In the genomic region with DNA sequence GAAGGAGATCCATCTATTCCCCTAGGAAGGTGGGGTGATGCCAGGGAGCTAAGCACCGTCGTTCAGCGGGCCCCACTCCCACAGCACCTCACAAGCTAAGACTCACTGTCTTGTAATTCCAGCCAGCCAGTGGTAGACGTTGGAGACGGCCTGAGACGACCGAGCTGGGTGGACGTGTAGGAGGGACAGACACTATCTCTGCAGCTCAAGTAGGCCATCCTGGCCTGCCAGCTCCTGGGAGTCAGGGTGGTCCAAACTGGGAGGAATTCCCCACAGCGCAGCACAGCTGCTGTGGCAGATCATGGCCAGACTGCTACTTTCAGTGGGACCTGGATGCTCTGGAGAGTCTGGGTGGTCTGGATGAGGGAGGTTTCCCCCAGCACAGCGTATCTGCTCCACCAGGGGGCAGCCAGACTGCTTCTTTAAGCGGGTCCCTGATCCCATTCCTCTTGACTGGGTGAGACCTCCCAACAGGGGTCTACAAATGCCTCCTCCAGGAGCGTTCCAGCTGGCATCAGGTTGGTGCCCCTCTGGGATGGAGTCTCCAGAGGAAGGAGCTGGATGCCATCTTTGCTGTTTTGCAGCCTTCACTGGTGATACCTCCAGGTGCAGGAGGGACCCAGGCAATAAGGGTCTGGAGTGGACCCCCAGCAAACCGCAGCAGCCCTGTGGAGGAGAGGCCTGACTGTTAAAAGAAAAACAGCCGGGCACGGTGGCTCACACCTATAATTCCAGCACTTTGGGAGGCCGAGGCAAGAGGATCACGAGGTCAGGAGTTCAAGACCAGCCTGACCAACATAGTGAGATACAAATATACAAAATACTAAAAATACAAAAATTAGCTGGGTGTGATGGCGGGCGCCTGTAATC, we compare ENCODE assay signal across 12 cellular contexts. TPM values are rescaled to one million over a fixed set of nuclear protein-coding genes. Genes with fewer than 3 reads are reported as not detected.
A peak's percentile ranks its signal among the peaks of the same experiment; 100 is the strongest.
DNase-seq lines count a peak whose midpoint lies in the region; ATAC-seq, FAIRE-seq and TF ChIP-seq lines count a peak whose summit lies in the region.
"Had no signal": no experiment of that assay in that cellular context is flagged by ENCODE, and none has a peak within 500 bp of the region (broad histone marks: within the 10 kb centered on the region; RNA-seq: fewer than 3 reads in every experiment).

No MANE protein-coding gene starts in this region.

- H3K36me3 ChIP-seq in MM.1S (replicated peaks; ENCODE audit: insufficient read depth, low read length) (no peaks in the 10 kb centered on the region), K562 (ENCODE audit: control insufficient read depth, insufficient read depth, low read length) (no peaks in the 10 kb centered on the region)
- H3K36me3 ChIP-seq: HAP-1 had no signal

- CTCF ChIA-PET in activated CD4-positive, alpha-beta T cell treated with anti-CD3 and anti-CD28 coated beads for 36 hours (lab: Charles Lee), result interaction anchor here (0.6 to 2.2 kb wide), 7 partner anchors 8 to 64 kb away, joined by 3 to 10 read pairs (median 4); no protein-coding TSS in a partner anchor
- CTCF ChIA-PET in K562 (lab: Yijun Ruan, JAX; ENCODE audit: low intra/inter-chr PET ratio), result no interaction called here

- TF ChIP-seq RAD21 in K562 (CRISPR knock-in tag; conservative IDR thresholded peaks at IDR 0.05 in 1 of 2, IDR thresholded peaks at IDR 0.05 in 1 of 2), result peak; percentile 14 to 38; a peak in 3 of 4 replicates

- no peak for TF ChIP-seq EP300 in K562 (IDR thresholded peaks at IDR 0.05; ENCODE audit: low read length)

- 3% methylated on average over 19 of the region's 19 CpGs for WGBS in K562 (ENCODE audit: insufficient coverage, low coverage, missing lambda C conversion rate)

- no peaks in the 10 kb centered on the region for H4K20me1 ChIP-seq in MM.1S (ENCODE audit: insufficient read depth, low read length)
- no peaks in the 10 kb centered on the region for H4K20me1 ChIP-seq in K562 (replicated peaks; ENCODE audit: control insufficient read depth, insufficient read depth, low read length)

- H3K9me3 Mint-ChIP-seq in activated CD4-positive, alpha-beta T cell treated with anti-CD3 and anti-CD28 coated beads for 36 hours (ENCODE audit: low read depth), result no peaks in the 10 kb centered on the region
- no peaks in the 10 kb centered on the region for H3K9me3 Mint-ChIP-seq in activated CD4-positive, alpha-beta T cell treated with anti-CD3 and anti-CD28 coated beads, Interleukin-2, amount 10 ng/mL, durations not matched to agents 24 days and 14 days
- peaks cover 2% of the 10 kb centered on the region for H3K9me3 Mint-ChIP-seq in nephron progenitor cell

- H2AFZ ChIP-seq in MM.1S (ENCODE audit: low read length) (no peak overlapping the region), K562 (ENCODE audit: low read depth, low read length) (no peak overlapping the region)

- no TSS peak for BruUV-seq in K562 (replicated peaks; lab: Mats Ljungman, UMichigan)

- in situ Hi-C loops in K562 (cut with MboI), result no loop called here

- ATAC-seq in activated CD4-positive, alpha-beta T cell treated with anti-CD3 and anti-CD28 coated beads for 36 hours, result peak; percentile 49
- ATAC-seq in K562 (peak; percentile 93), HG03521 (IDR thresholded peaks at IDR 0.05; ENCODE audit: unreplicated experiment) (no peak), HG02870 (IDR thresholded peaks at IDR 0.05; ENCODE audit: unreplicated experiment) (no peak)

- TF ChIP-seq POLR2A in K562 (conservative IDR thresholded peaks at IDR 0.05), result no peak

- no peaks in the 10 kb centered on the region for H3K27me3 Mint-ChIP-seq in activated CD4-positive, alpha-beta T cell treated with anti-CD3 and anti-CD28 coated beads for 36 hours
- H3K27me3 Mint-ChIP-seq in activated CD4-positive, alpha-beta T cell treated with anti-CD3 and anti-CD28 coated beads, Interleukin-2, amount 10 ng/mL, durations not matched to agents 24 days and 14 days, result no peaks in the 10 kb centered on the region
- H3K27me3 Mint-ChIP-seq in nephron progenitor cell (ENCODE audit: low read depth, poor library complexity), result no peaks in the 10 kb centered on the region
- H3K27me3 Mint-ChIP-seq: brain had no signal

- TF ChIP-seq CTCF in MM.1S (IDR thresholded peaks at IDR 0.05; ENCODE audit: low read length) (peak; percentile 22), K562 (IDR thresholded peaks at IDR 0.05 in 2 of 3, conservative IDR thresholded peaks at IDR 0.05 in 1 of 3; ENCODE audit: insufficient read depth in 2 of 3, low read depth in 1 of 3, low read length in 3 of 3) (peak; percentile 44 to 65 (median 44); a peak in 5 of 6 replicates), nephron progenitor cell (IDR thresholded peaks at IDR 0.05) (peak; percentile 40)

- peaks cover 10% of the 10 kb centered on the region for H3K36me3 Mint-ChIP-seq in activated CD4-positive, alpha-beta T cell treated with anti-CD3 and anti-CD28 coated beads for 36 hours (ENCODE audit: low read depth)
- peaks cover 11% of the 10 kb centered on the region for H3K36me3 Mint-ChIP-seq in activated CD4-positive, alpha-beta T cell treated with anti-CD3 and anti-CD28 coated beads, Interleukin-2, amount 10 ng/mL, durations not matched to agents 24 days and 14 days (ENCODE audit: low read depth)
- H3K36me3 Mint-ChIP-seq in nephron progenitor cell (ENCODE audit: low read depth), result no peaks in the 10 kb centered on the region

- H3K4me3 ChIP-seq in MM.1S (ENCODE audit: low read length) (no peak overlapping the region), K562 (no peak overlapping the region)
- H3K4me3 ChIP-seq: HAP-1 had no signal

- H3K27ac ChIP-seq in MM.1S (ENCODE audit: low read length) (no peak overlapping the region), K562 (ENCODE audit: extremely low read depth, low read depth, low read length) (no peak overlapping the region)

- H3K4me3 Mint-ChIP-seq in activated CD4-positive, alpha-beta T cell treated with anti-CD3 and anti-CD28 coated beads for 36 hours, result no peak overlapping the region
- H3K4me3 Mint-ChIP-seq in activated CD4-positive, alpha-beta T cell treated with anti-CD3 and anti-CD28 coated beads, Interleukin-2, amount 10 ng/mL, durations not matched to agents 24 days and 14 days, result no peak overlapping the region
- H3K4me3 Mint-ChIP-seq in nephron progenitor cell, result no peak overlapping the region
- H3K4me3 Mint-ChIP-seq: brain had no signal

- no peaks in the 10 kb centered on the region for H3K9me2 ChIP-seq in MM.1S (replicated peaks; ENCODE audit: insufficient read depth, low read length)

- H3K4me2 ChIP-seq in MM.1S (ENCODE audit: low read depth, low read length) (no peak overlapping the region), K562 (ENCODE audit: insufficient read depth, low read length) (no peak overlapping the region; the same call in 1 of the 2 replicates)

- H3K4me1 ChIP-seq in MM.1S (ENCODE audit: low read length) (no peaks in the 10 kb centered on the region), K562 (replicated peaks in 1 of 2; ENCODE audit: control insufficient read depth in 2 of 2, insufficient read depth in 2 of 2, low read length in 2 of 2) (peaks cover 0 to 6% of the 10 kb centered on the region in 2 experiments; a peak in 1 of 5 replicates)

- intact Hi-C loops in activated CD4-positive, alpha-beta T cell treated with anti-CD3 and anti-CD28 coated beads for 36 hours (cut with DNase I, micrococcal nuclease), result loop anchor here in 1 of 2 experiments (2.0 kb wide), 1 partner anchor 45 kb away; no protein-coding TSS in a partner anchor
- intact Hi-C loops in activated CD4-positive, alpha-beta T cell treated with anti-CD3 and anti-CD28 coated beads, Interleukin-2, amount 10 ng/mL, durations not matched to agents 24 days and 14 days (cut with micrococcal nuclease), result no loop called here
- intact Hi-C loops in K562 (cut with micrococcal nuclease), result loop anchor here (1.0 to 5.0 kb wide), 2 partner anchors 45 to 64 kb away; no protein-coding TSS in a partner anchor

- H3K9me1 ChIP-seq in K562 (ENCODE audit: control insufficient read depth, insufficient read depth, low read length), result no peaks in the 10 kb centered on the region

- no peak overlapping the region for H3K27ac Mint-ChIP-seq in activated CD4-positive, alpha-beta T cell treated with anti-CD3 and anti-CD28 coated beads for 36 hours
- no peak overlapping the region for H3K27ac Mint-ChIP-seq in activated CD4-positive, alpha-beta T cell treated with anti-CD3 and anti-CD28 coated beads, Interleukin-2, amount 10 ng/mL, durations not matched to agents 24 days and 14 days
- no peak overlapping the region for H3K27ac Mint-ChIP-seq in nephron progenitor cell

- H3K79me2 ChIP-seq in MM.1S (ENCODE audit: low read length) (peaks cover 26% of the 10 kb centered on the region; the same call in 1 of the 2 replicates), K562 (ENCODE audit: control insufficient read depth, insufficient read depth, low read length) (no peaks in the 10 kb centered on the region)

- FAIRE-seq in K562 (lab: Jason Lieb, UNC), result peak; percentile 55
- FAIRE-seq: TTC549 had no signal

- H3K27me3 ChIP-seq in MM.1S (replicated peaks; ENCODE audit: insufficient read depth, low read length) (no peaks in the 10 kb centered on the region), K562 (ENCODE audit: control insufficient read depth in 2 of 2, insufficient read depth in 2 of 2, low read length in 2 of 2) (peaks cover 32 to 34% of the 10 kb centered on the region in 2 experiments)

- no peak overlapping the region for H3K9ac ChIP-seq in MM.1S (ENCODE audit: low read length)
- peak overlapping the region in 1 of 2 experiments; percentile 70; a peak in 2 of 4 replicates for H3K9ac ChIP-seq in K562 (ENCODE audit: insufficient read depth in 1 of 2, low read depth in 2 of 2, low read length in 2 of 2)

- no peaks in the 10 kb centered on the region for H3F3A ChIP-seq in MM.1S (ENCODE audit: insufficient read depth, low read length)

- POLR2A ChIA-PET in activated CD4-positive, alpha-beta T cell treated with anti-CD3 and anti-CD28 coated beads for 36 hours (lab: Charles Lee), result interaction anchor here (0.7 kb wide), 1 partner anchor 86 kb away, joined by 5 read pairs; no protein-coding TSS in a partner anchor
- POLR2A ChIA-PET in K562 (lab: Yijun Ruan, JAX), result interaction anchor here (0.6 to 0.7 kb wide), 2 partner anchors 15 to 408 kb away, joined by 3 read pairs; no protein-coding TSS in a partner anchor

- peak; percentile 36 for DNase-seq in activated CD4-positive, alpha-beta T cell treated with anti-CD3 and anti-CD28 coated beads for 36 hours
- no peak for DNase-seq in activated CD4-positive, alpha-beta T cell treated with anti-CD3 and anti-CD28 coated beads, Interleukin-2, amount 10 ng/mL, durations not matched to agents 24 days and 14 days
- no peak for DNase-seq in MM.1S
- peak in 3 of 4 experiments; percentile 31 to 52 (median 37) for DNase-seq in K562 (ENCODE audit: extremely low read depth in 1 of 4, low spot score in 3 of 4)
- peak; percentile 36 for DNase-seq in nephron progenitor cell
- no peak for DNase-seq in activated CD4-positive, CD25-positive, alpha-beta regulatory T cell treated with anti-CD3 and anti-CD28 coated beads, Interleukin-2, amount 50 U/mL, for 72 hours
- DNase-seq: NCI-H2171 had no signal

- no peaks in the 10 kb centered on the region for H3K9me3 ChIP-seq in MM.1S (replicated peaks; ENCODE audit: insufficient read depth, low read length)
- H3K9me3 ChIP-seq in K562 (replicated peaks; ENCODE audit: control insufficient read depth, insufficient read depth, low read depth, low read length), result no peaks in the 10 kb centered on the region
- H3K9me3 ChIP-seq: HAP-1 had no signal

- peaks cover 22% of the 10 kb centered on the region for H3K4me1 Mint-ChIP-seq in activated CD4-positive, alpha-beta T cell treated with anti-CD3 and anti-CD28 coated beads for 36 hours
- peaks cover 20% of the 10 kb centered on the region for H3K4me1 Mint-ChIP-seq in activated CD4-positive, alpha-beta T cell treated with anti-CD3 and anti-CD28 coated beads, Interleukin-2, amount 10 ng/mL, durations not matched to agents 24 days and 14 days
- peaks cover 6% of the 10 kb centered on the region for H3K4me1 Mint-ChIP-seq in nephron progenitor cell

RNA-seq across cellular contexts. Expression of a gene that starts 27.6 kb away (rescaled TPM):
- total RNA-seq in activated CD4-positive, alpha-beta T cell treated with anti-CD3 and anti-CD28 coated beads for 36 hours, result 10 to 100 TPM; 11.8 to 19.6 TPM
- total RNA-seq in activated CD4-positive, alpha-beta T cell treated with anti-CD3 and anti-CD28 coated beads, Interleukin-2, amount 10 ng/mL, durations not matched to agents 24 days and 14 days, result 19.5 and 21.5 TPM in 2 replicates
- total RNA-seq in K562 (2011; cell fraction: chromatin; rRNA removed; ENCODE audit: low replicate concordance), result 1.4 and 1.9 TPM in 2 replicates
- 0.92 and 1.2 TPM in 2 replicates for total RNA-seq in K562 (2011; cell fraction: nucleolus; rRNA removed)
- total RNA-seq in K562 (2011; cell fraction: nucleoplasm; rRNA removed), result 2.1 and 2.2 TPM in 2 replicates
- total RNA-seq in K562 (2014; rRNA removed) (0.77 and 2.5 TPM in 2 replicates), K562 (2014; rRNA removed; fragmentation: Illumina TruSeq; extraction: Trizol) (0.64 and 0.84 TPM in 2 replicates), K562 (2015; rRNA removed; fragmentation: Illumina TruSeq; extraction: Trizol) (0.11 and 0.98 TPM in 2 replicates), K562 (2021) (1.0 and 1.1 TPM in 2 replicates)
- polyA plus RNA-seq in K562 (2011; rRNA removed) (0.70 and 0.79 TPM in 2 replicates), K562 (2014; fragmentation: Illumina TruSeq; extraction: Trizol) (0.61 and 0.70 TPM in 2 replicates), K562 (2014; fragmentation: Nextera tagmentation; extraction: Ambion mirVana) (under 1 TPM; 0.14 to 0.32 TPM), K562 (2014; rRNA removed) (0.63 and 2.1 TPM in 2 replicates)
- 0.55 and 0.79 TPM in 2 replicates for polyA plus RNA-seq in K562 (2011; cell fraction: cytosol; rRNA removed)
- polyA plus RNA-seq in K562 (2011; cell fraction: nucleus; rRNA removed), result 0.48 and 0.74 TPM in 2 replicates
- 0.92 and 1.2 TPM in 2 replicates for polyA plus RNA-seq in K562 (2012)
- 0.77 and 0.81 TPM in 2 replicates for polyA minus RNA-seq in K562 (2011; rRNA and poly(A)+ RNA removed)
- 1.0 and 2.4 TPM in 2 replicates for polyA minus RNA-seq in K562 (2011; cell fraction: cytosol; rRNA and poly(A)+ RNA removed)
- 0.44 and 1.3 TPM in 2 replicates for polyA minus RNA-seq in K562 (2011; cell fraction: nucleus; rRNA and poly(A)+ RNA removed)

RNA-seq across cellular contexts. Expression of a gene that starts 51.0 kb away (rescaled TPM):
- total RNA-seq in activated CD4-positive, alpha-beta T cell treated with anti-CD3 and anti-CD28 coated beads for 36 hours, result not detected
- not detected in 2 replicates for total RNA-seq in activated CD4-positive, alpha-beta T cell treated with anti-CD3 and anti-CD28 coated beads, Interleukin-2, amount 10 ng/mL, durations not matched to agents 24 days and 14 days
- total RNA-seq in K562 (2011; cell fraction: chromatin; rRNA removed; ENCODE audit: low replicate concordance), result not detected in 2 replicates
- total RNA-seq in K562 (2011; cell fraction: nucleolus; rRNA removed), result not detected in 2 replicates
- not detected in 2 replicates for total RNA-seq in K562 (2011; cell fraction: nucleoplasm; rRNA removed)
- total RNA-seq in K562 (2014; rRNA removed) (not detected in 2 replicates), K562 (2014; rRNA removed; fragmentation: Illumina TruSeq; extraction: Trizol) (not detected in 2 replicates), K562 (2015; rRNA removed; fragmentation: Illumina TruSeq; extraction: Trizol) (not detected in 2 replicates), K562 (2021) (not detected in 2 replicates)
- polyA plus RNA-seq in K562 (2011; rRNA removed) (not detected in 2 replicates), K562 (2014; fragmentation: Illumina TruSeq; extraction: Trizol) (not detected in 2 replicates), K562 (2014; fragmentation: Nextera tagmentation; extraction: Ambion mirVana) (not detected), K562 (2014; rRNA removed) (not detected in 2 replicates)
- polyA plus RNA-seq in K562 (2011; cell fraction: cytosol; rRNA removed), result not detected in 2 replicates
- not detected in 2 replicates for polyA plus RNA-seq in K562 (2011; cell fraction: nucleus; rRNA removed)
- polyA plus RNA-seq in K562 (2012), result not detected in 2 replicates
- not detected in 2 replicates for polyA minus RNA-seq in K562 (2011; rRNA and poly(A)+ RNA removed)
- not detected in 2 replicates for polyA minus RNA-seq in K562 (2011; cell fraction: cytosol; rRNA and poly(A)+ RNA removed)
- polyA minus RNA-seq in K562 (2011; cell fraction: nucleus; rRNA and poly(A)+ RNA removed), result not detected in 2 replicates

Comparison
In these comparisons a context has a peak if more than half of its experiments do, and no peak if none do; other contexts are left out.
1. DNase-seq: peak in activated CD4-positive, alpha-beta T cell treated with anti-CD3 and anti-CD28 coated beads for 36 hours (single experiment), K562 (3 of 4) and nephron progenitor cell (single experiment); none in activated CD4-positive, alpha-beta T cell treated with anti-CD3 and anti-CD28 coated beads, Interleukin-2, amount 10 ng/mL, durations not matched to agents 24 days and 14 days (single experiment), MM.1S (single experiment) and activated CD4-positive, CD25-positive, alpha-beta regulatory T cell treated with anti-CD3 and anti-CD28 coated beads, Interleukin-2, amount 50 U/mL, for 72 hours (single experiment).
2. ATAC-seq: peak in activated CD4-positive, alpha-beta T cell treated with anti-CD3 and anti-CD28 coated beads for 36 hours (single experiment) and K562 (single experiment); none in HG03521 (single experiment) and HG02870 (single experiment).
3. Peak in every context shown above with its lines, with median percentiles within 50 percentile points of each other: CTCF ChIP-seq.